ENCODE assay signal across 33 cellular contexts in genomic region chr3:155442066-155442465, GRCh38.
"Had no signal": no experiment of that assay in that cellular context is flagged by ENCODE, and none has a peak within 500 bp of the region (broad histone marks: within the 10 kb centered on the region; RNA-seq: fewer than 3 reads in every experiment).

No MANE protein-coding gene starts in this region.

- FAIRE-seq: astrocyte, frontal cortex, islet of Langerhans had no signal

- H3K27ac ChIP-seq: brain microvascular endothelial cell, left ventricle myocardium inferior, neutrophil, ovary, prostate gland, tibial nerve had no signal

- H3K4me1 ChIP-seq: prostate gland, tibial nerve had no signal

- H3K4me3 ChIP-seq: left ventricle myocardium inferior, lung, mucosa of descending colon, ovary, prostate gland, tibial nerve had no signal

- DNase-seq: activated CD4-positive, alpha-beta memory T cell treated with anti-CD3 and anti-CD28 coated beads, Interleukin-2, amount 10 ng/mL, durations not matched to agents 7 days and 5 days; activated CD4-positive, alpha-beta T cell treated with anti-CD3 and anti-CD28 coated beads for 1 hour; activated CD4-positive, alpha-beta T cell treated with anti-CD3 and anti-CD28 coated beads, Interleukin-2, amount 10 ng/mL, durations not matched to agents 7 days and 5 days; activated CD8-positive, alpha-beta memory T cell treated with anti-CD3 and anti-CD28 coated beads, Interleukin-2, amount 50 U/mL, for 48 hours; activated gamma-delta T cell; activated naive CD4-positive, alpha-beta T cell treated with anti-CD3 and anti-CD28 coated beads, Interleukin-2, amount 10 ng/mL, durations not matched to agents 7 days and 5 days; activated naive CD8-positive, alpha-beta T cell treated with anti-CD3 and anti-CD28 coated beads, Interleukin-2, amount 10 ng/mL, durations not matched to agents 7 days and 5 days; activated T-cell treated with anti-CD3 and anti-CD28 coated beads, Interleukin-2, amount 50 U/mL, for 24 hours; amniotic stem cell; brain microvascular endothelial cell; cortex of kidney; effector memory CD8-positive, alpha-beta T cell; erythroblast; glutamatergic neuron; left ventricle myocardium inferior; mucosa of descending colon; nephron progenitor cell; ovary; retina; stimulated activated CD4-positive, alpha-beta T cell treated with anti-CD3 and anti-CD28 coated beads, Interleukin-15, amount 100 ng/mL, for 24 hours; stimulated activated CD4-positive, alpha-beta T cell treated with anti-CD3 and anti-CD28 coated beads, Interleukin-2, amount 100 ng/mL, for 24 hours; stimulated activated naive B cell treated with anti-CD40 and anti-IgM and Interleukin-4, amounts not matched to agents 10 μg/mL and 1 μg/mL and 100 μg/mL, for 72 hours; T-helper 17 cell; T1000 had no signal

- H3K36me3 ChIP-seq: brain microvascular endothelial cell, left ventricle myocardium inferior, neutrophil, ovary, prostate gland, tibial nerve had no signal

- ATAC-seq: effector memory CD8-positive, alpha-beta T cell; mucosa of descending colon; sciatic nerve; stimulated activated naive B cell treated with anti-CD40 and anti-IgM and Interleukin-4, amounts not matched to agents 10 μg/mL and 1 μg/mL and 100 μg/mL, for 72 hours; T-helper 17 cell; WTC11 had no signal

- H3K9me3 ChIP-seq: left ventricle myocardium inferior, mucosa of descending colon, neutrophil, ovary, prostate gland, tibial nerve had no signal

- H3K27me3 ChIP-seq: brain microvascular endothelial cell, neutrophil, ovary, tibial nerve had no signal
